In genomic region chr12:115251727-115252126, GRCh38 we compare ENCODE assay signal across 20 cellular contexts.
"Had no signal": no experiment of that assay in that cellular context is flagged by ENCODE, and none has a peak within 500 bp of the region (broad histone marks: within the 10 kb centered on the region; RNA-seq: fewer than 3 reads in every experiment).

No MANE protein-coding gene starts in this region.

- H3K4me3 Mint-ChIP-seq: activated B cell treated with CpG ODN at 0.5 μM for 24 hours; activated CD8-positive, alpha-beta T cell treated with anti-CD3 and anti-CD28 coated beads for 36 hours; activated naive CD8-positive, alpha-beta T cell; dendritic cell treated with granulocyte-macrophage colony-stimulating factor and Interleukin-4, amounts not matched to agents 40 ng/mL and 50 ng/mL, for 4 days; naive thymus-derived CD4-positive, alpha-beta T cell; T-helper 2 cell treated with Interferon-gamma antibody and Interleukin-4, amounts not matched to agents 5 μg/mL and 100 μg/mL, for 36 hours had no signal

- H3K36me3 Mint-ChIP-seq: activated naive CD8-positive, alpha-beta T cell; naive thymus-derived CD4-positive, alpha-beta T cell had no signal

- H3K9me3 Mint-ChIP-seq: activated B cell treated with CpG ODN at 0.5 μM for 24 hours had no signal

- H3K27me3 Mint-ChIP-seq: activated B cell treated with CpG ODN at 0.5 μM for 24 hours; activated CD8-positive, alpha-beta T cell treated with anti-CD3 and anti-CD28 coated beads for 36 hours; activated naive CD8-positive, alpha-beta T cell; dendritic cell treated with granulocyte-macrophage colony-stimulating factor and Interleukin-4, amounts not matched to agents 40 ng/mL and 50 ng/mL, for 4 days; naive thymus-derived CD4-positive, alpha-beta T cell had no signal

- H3K4me1 Mint-ChIP-seq: activated B cell treated with CpG ODN at 0.5 μM for 24 hours; naive thymus-derived CD4-positive, alpha-beta T cell had no signal

- H3K27ac ChIP-seq: breast epithelium, heart right ventricle, left lung, neutrophil had no signal

- FAIRE-seq: frontal cortex, kidney had no signal

- H3K27me3 ChIP-seq: breast epithelium, left lung, neutrophil had no signal

- DNase-seq: activated B cell treated with CpG ODN at 0.5 μM for 24 hours; activated CD4-positive, alpha-beta T cell treated with anti-CD3 and anti-CD28 coated beads for 48 hours; activated CD8-positive, alpha-beta memory T cell treated with anti-CD3 and anti-CD28 coated beads, Interleukin-2, amount 50 U/mL, for 4 hours; activated CD8-positive, alpha-beta T cell treated with anti-CD3 and anti-CD28 coated beads for 36 hours; activated gamma-delta T cell treated with Interleukin-2 at 50 U/mL for 16 hours; cerebellar nuclear complex; effector memory CD4-positive, alpha-beta T cell; heart right ventricle; kidney; left lung; mucosa of descending colon; naive thymus-derived CD4-positive, alpha-beta T cell; stimulated activated CD4-positive, alpha-beta T cell treated with anti-CD3 and anti-CD28 coated beads, Interleukin-12 subunit alpha, Interleukin-12 subunit beta, amount 100 ng/mL, for 4 hours; stimulated activated CD4-positive, alpha-beta T cell treated with anti-CD3 and anti-CD28 coated beads, Interleukin-2, amount 100 ng/mL, for 24 hours had no signal

- H3K4me1 ChIP-seq: breast epithelium, heart right ventricle, left lung had no signal

- H3K9me3 ChIP-seq: breast epithelium, heart right ventricle, left lung, mucosa of descending colon, neutrophil had no signal

- ATAC-seq: activated CD8-positive, alpha-beta T cell treated with anti-CD3 and anti-CD28 coated beads for 36 hours; heart right ventricle; left lung; mucosa of descending colon; naive thymus-derived CD4-positive, alpha-beta T cell had no signal

- H3K4me3 ChIP-seq: breast epithelium, heart right ventricle, left lung, mucosa of descending colon had no signal
